7 cellular contexts compared by ENCODE assay signal in genomic region chr15:23035964-23036566, GRCh38. TPM values are rescaled to one million over a fixed set of nuclear protein-coding genes. Genes with fewer than 3 reads are reported as not detected.
DNase-seq lines count a peak whose midpoint lies in the region; ATAC-seq, FAIRE-seq and TF ChIP-seq lines count a peak whose summit lies in the region.

No MANE protein-coding gene starts in this region.

- TF ChIP-seq POLR2A in GM12878 (IDR thresholded peaks at IDR 0.05; ENCODE audit: low read depth, low read length), result no peak

- no peaks in the 10 kb centered on the region for H3K9me2 ChIP-seq in DOHH2 (replicated peaks; ENCODE audit: control insufficient read depth, low read length)

- TF ChIP-seq CTCF in DOHH2 (IDR thresholded peaks at IDR 0.05; ENCODE audit: low read depth, low read length, poor library complexity, severe bottlenecking) (peak; percentile 87), GM12878 (IDR thresholded peaks at IDR 0.05 in 2 of 3, conservative IDR thresholded peaks at IDR 0.05 in 1 of 3; ENCODE audit: control insufficient read depth in 2 of 3, extremely low read depth in 1 of 3, insufficient read depth in 1 of 3, low read depth in 3 of 3, low read length in 3 of 3) (peak; percentile 74 to 93 (median 86)), kidney epithelial cell (IDR thresholded peaks at IDR 0.05; ENCODE audit: insufficient read depth, low read length, poor library complexity, severe bottlenecking) (peak; percentile 88)

- H3F3A ChIP-seq in DOHH2 (ENCODE audit: control insufficient read depth, insufficient read depth), result no peaks in the 10 kb centered on the region

- peaks cover 42% of the 10 kb centered on the region for H3K79me2 ChIP-seq in DOHH2 (ENCODE audit: control insufficient read depth, low read length)
- H3K79me2 ChIP-seq in GM12878 (ENCODE audit: control insufficient read depth, insufficient read depth, low read length), result peaks cover 2% of the 10 kb centered on the region

- intact Hi-C loops in GM12878 (cut with micrococcal nuclease; ENCODE audit: unreplicated experiment), result loop anchor here (10.0 kb wide), 1 partner anchor 429 kb away; no protein-coding TSS in a partner anchor
- intact Hi-C loops in aorta (cut with DNase I), result loop anchor here (5.0 to 10.0 kb wide), 5 partner anchors 51 to 431 kb away; partner anchors contain the start of genes CYFIP1 (in 2 of the 2) and NIPA1 (in 1 of the 2)

- SMC1A ChIA-PET in GM12878 (lab: Charles Lee; ENCODE audit: uncharacterized antibody, unreplicated experiment), result interaction anchor here (0.8 to 2.1 kb wide), 4 partner anchors 9 to 42 kb away, joined by 3 to 5 read pairs (median 4); no protein-coding TSS in a partner anchor

- peak; percentile 46 for TF ChIP-seq RAD21 in GM12878 (IDR thresholded peaks at IDR 0.05; ENCODE audit: insufficient read depth, low read depth, low read length)

- CTCF ChIA-PET in GM12878 (lab: Yijun Ruan, JAX), result interaction anchor here (0.6 to 2.4 kb wide), 17 partner anchors 8 to 199 kb away, joined by 3 to 21 read pairs (median 6); no protein-coding TSS in a partner anchor

- H2AFZ ChIP-seq in GM12878 (ENCODE audit: control insufficient read depth, low read depth, low read length), result no peak overlapping the region; the same call in 1 of the 2 replicates

- RAD21 ChIA-PET in GM12878 (lab: Charles Lee; ENCODE audit: unreplicated experiment), result interaction anchor here (1.0 kb wide), 2 partner anchors 55 to 431 kb away, joined by 3 to 4 read pairs; partner anchors contain the start of gene CYFIP1

- H4K20me1 ChIP-seq in DOHH2 (ENCODE audit: control insufficient read depth, insufficient read depth, low read depth, low read length), result peaks cover 4% of the 10 kb centered on the region; the same call in 1 of the 2 replicates
- H4K20me1 ChIP-seq in GM12878 (ENCODE audit: control insufficient read depth, insufficient read depth), result no peaks in the 10 kb centered on the region

- H3K27ac ChIP-seq in DOHH2 (ENCODE audit: low read depth, low read length), result no peak overlapping the region
- H3K27ac ChIP-seq in GM12878 (ENCODE audit: control insufficient read depth, insufficient read depth), result no peak overlapping the region
- no peak overlapping the region for H3K27ac ChIP-seq in aorta (ENCODE audit: low read depth in 1 of 2, low read length in 2 of 2)

- in situ Hi-C loops in GM12878 (cut with MboI), result no loop called here

- no peak overlapping the region for H3K9ac ChIP-seq in GM12878 (ENCODE audit: control insufficient read depth, insufficient read depth, low read length)

- ATAC-seq in GM12878 (peak; percentile 48), aorta (ENCODE audit: low FRiP score) (no peak)

- FAIRE-seq in GM12878 (lab: Jason Lieb, UNC), result no peak

- 23% methylated on average over 5 of the region's 5 CpGs for WGBS in GM12878 (ENCODE audit: insufficient coverage, insufficient replicate concordance, low lambda C conversion rate, missing lambda C conversion rate)
- 45 to 53% methylated on average over 5 of the region's 5 CpGs for WGBS in aorta, 2 donors

- H3K36me3 ChIP-seq in DOHH2 (ENCODE audit: control insufficient read depth, low read length) (peaks cover 55% of the 10 kb centered on the region), GM12878 (ENCODE audit: control insufficient read depth in 2 of 2, insufficient read depth in 2 of 2, low read length in 1 of 2) (peaks cover 5 to 11% of the 10 kb centered on the region in 2 experiments; a peak in 3 of 4 replicates), kidney epithelial cell (ENCODE audit: control insufficient read depth, insufficient read depth, low read length) (peaks cover 3% of the 10 kb centered on the region), aorta (ENCODE audit: control insufficient read depth in 1 of 2, insufficient read depth in 2 of 2, low read length in 1 of 2) (peaks cover 2 to 4% of the 10 kb centered on the region in 2 donors)

- TF ChIP-seq EP300 in GM12878 (IDR thresholded peaks at IDR 0.05; ENCODE audit: borderline replicate concordance in 1 of 2, control insufficient read depth in 1 of 2, low read depth in 2 of 2, low read length in 2 of 2), result no peak

- H3K4me1 ChIP-seq in DOHH2 (ENCODE audit: control insufficient read depth, low read length) (peaks cover 30% of the 10 kb centered on the region), GM12878 (ENCODE audit: control insufficient read depth, insufficient read depth, low read length) (peaks cover 7% of the 10 kb centered on the region), aorta (ENCODE audit: control insufficient read depth in 1 of 2, insufficient read depth in 2 of 2, low read length in 2 of 2) (no peaks in the 10 kb centered on the region)

- H3K9me3 ChIP-seq in DOHH2 (ENCODE audit: control insufficient read depth, insufficient read depth, low read length), result no peaks in the 10 kb centered on the region
- no peaks in the 10 kb centered on the region for H3K9me3 ChIP-seq in GM12878 (replicated peaks; ENCODE audit: control insufficient read depth, insufficient read depth, low read length)
- no peaks in the 10 kb centered on the region for H3K9me3 ChIP-seq in aorta (ENCODE audit: control insufficient read depth, low read length)

- POLR2A ChIA-PET in GM12878 (lab: Charles Lee), result no interaction called here

- no peak overlapping the region for H3K4me2 ChIP-seq in DOHH2 (ENCODE audit: low read length)
- no peak overlapping the region; the same call in 1 of the 2 replicates for H3K4me2 ChIP-seq in GM12878 (ENCODE audit: control insufficient read depth, insufficient read depth)

- BruUV-seq in GM12878 (replicated peaks; lab: Mats Ljungman, UMichigan), result no TSS peak

- DNase-seq in HCEC 1CT, result peak; percentile 48
- peak; percentile 63 for DNase-seq in SK-N-DZ (ENCODE audit: low spot score)
- no peak for DNase-seq in GM12878 (ENCODE audit: low read depth, low spot score)
- DNase-seq in kidney epithelial cell (ENCODE audit: low read depth), result no peak
- peak; percentile 19 for DNase-seq in stimulated activated CD8-positive, alpha-beta memory T cell treated with anti-CD3 and anti-CD28 coated beads, Interleukin-4, amount 100 ng/mL, for 24 hours (ENCODE audit: low read depth)
- no peak for DNase-seq in aorta

- H3K4me3 ChIP-seq in DOHH2 (ENCODE audit: low read length), result no peak overlapping the region
- no peak overlapping the region for H3K4me3 ChIP-seq in GM12878
- H3K4me3 ChIP-seq in kidney epithelial cell (ENCODE audit: low read depth, low read length), result no peak overlapping the region
- H3K4me3 ChIP-seq in aorta (ENCODE audit: low read length in 2 of 2), result no peak overlapping the region

- H3K27me3 ChIP-seq in DOHH2 (ENCODE audit: control insufficient read depth, low read length) (no peaks in the 10 kb centered on the region), GM12878 (replicated peaks in 1 of 2; ENCODE audit: control insufficient read depth in 2 of 2, insufficient read depth in 2 of 2, low read length in 1 of 2) (no peaks in the 10 kb centered on the region), kidney epithelial cell (ENCODE audit: control insufficient read depth, insufficient read depth, low read length) (no peaks in the 10 kb centered on the region), aorta (ENCODE audit: control insufficient read depth in 1 of 2, insufficient read depth in 2 of 2, low read length in 1 of 2) (no peaks in the 10 kb centered on the region)

TF ChIP-seq in GM12878, 131 proteins besides CTCF, POLR2A, EP300 and RAD21 (continues in another document):
- TF ChIP-seq EZH2 (IDR thresholded peaks at IDR 0.05; ENCODE audit: borderline replicate concordance, control insufficient read depth, low read depth, low read length), result no peak

RNA-seq across cellular contexts. Expression of gene TUBGCP5, which starts 3.3 kb away (rescaled TPM):
- polyA plus RNA-seq in SK-N-DZ (2014; cell fraction: cytosol; rRNA removed), result 26.8 and 34.1 TPM in 2 replicates
- polyA plus RNA-seq in SK-N-DZ (2014; cell fraction: nucleus; rRNA removed), result 37.2 and 38.8 TPM in 2 replicates
- total RNA-seq in GM12878 (2013; cell fraction: nucleolus; rRNA removed), result 41.8 and 42.9 TPM in 2 replicates
- total RNA-seq in GM12878 (2014; rRNA removed) (20.6 and 22.0 TPM in 2 replicates), GM12878 (2014; rRNA removed; fragmentation: Illumina TruSeq; extraction: Trizol) (26.3 and 29.2 TPM in 2 replicates), GM12878 (2021) (13.5 and 17.2 TPM in 2 replicates), kidney epithelial cell (12.1 and 16.2 TPM in 2 replicates), aorta (10 to 100 TPM; 13.7 to 19.8 TPM)
- polyA plus RNA-seq in GM12878 (2011; ENCODE audit: low read depth), result 5.9 TPM
- polyA plus RNA-seq in GM12878 (2011; rRNA removed) (16.9 and 23.2 TPM in 2 replicates), GM12878 (2014; fragmentation: Illumina TruSeq; extraction: Trizol) (23.7 and 27.4 TPM in 2 replicates), GM12878 (2014; fragmentation: Nextera tagmentation; extraction: Ambion mirVana) (1 to 10 TPM; 6.4 to 7.6 TPM), GM12878 (2014; rRNA removed) (18.6 and 21.0 TPM in 2 replicates), GM12878 (2016; fragmentation: Nextera tagmentation; extraction: Ambion mirVana) (10 to 100 TPM; 20.1 to 20.2 TPM), aorta (10 to 100 TPM in 1 of 2 donors, 1 to 10 TPM in 1; 2.6 to 13.5 TPM)
- 8.8 and 9.8 TPM in 2 replicates for polyA plus RNA-seq in GM12878 (2011; cell fraction: cytosol; rRNA removed)
- 15.4 and 21.9 TPM in 2 replicates for polyA plus RNA-seq in GM12878 (2011; cell fraction: nucleus; rRNA removed)
- polyA plus RNA-seq in GM12878 (2012), result 6.6 and 8.5 TPM in 2 replicates
- 13.3 and 14.7 TPM in 2 replicates for polyA minus RNA-seq in GM12878 (2011; rRNA and poly(A)+ RNA removed)
- polyA minus RNA-seq in GM12878 (2011; cell fraction: cytosol; rRNA and poly(A)+ RNA removed), result 3.5 and 6.7 TPM in 2 replicates
- 9.9 and 16.6 TPM in 2 replicates for polyA minus RNA-seq in GM12878 (2011; cell fraction: nucleus; rRNA and poly(A)+ RNA removed)

RNA-seq across cellular contexts. Expression of gene CYFIP1, which starts 55.9 kb away (rescaled TPM):
- 70.3 and 81.9 TPM in 2 replicates for polyA plus RNA-seq in SK-N-DZ (2014; cell fraction: cytosol; rRNA removed)
- polyA plus RNA-seq in SK-N-DZ (2014; cell fraction: nucleus; rRNA removed), result 67.9 and 92.8 TPM in 2 replicates
- total RNA-seq in GM12878 (2013; cell fraction: nucleolus; rRNA removed), result 122 and 123 TPM in 2 replicates
- total RNA-seq in GM12878 (2014; rRNA removed), result 34.4 and 36.4 TPM in 2 replicates
- 22.0 and 25.7 TPM in 2 replicates for total RNA-seq in GM12878 (2014; rRNA removed; fragmentation: Illumina TruSeq; extraction: Trizol)
- total RNA-seq in GM12878 (2021), result 43.7 and 51.3 TPM in 2 replicates
- polyA plus RNA-seq in GM12878 (2011; ENCODE audit: low read depth), result 16.4 TPM
- 38.8 and 46.2 TPM in 2 replicates for polyA plus RNA-seq in GM12878 (2011; rRNA removed)
- 48.3 and 55.8 TPM in 2 replicates for polyA plus RNA-seq in GM12878 (2011; cell fraction: cytosol; rRNA removed)
- polyA plus RNA-seq in GM12878 (2011; cell fraction: nucleus; rRNA removed), result 64.5 and 71.0 TPM in 2 replicates
- 21.1 and 29.0 TPM in 2 replicates for polyA plus RNA-seq in GM12878 (2012)
- polyA plus RNA-seq in GM12878 (2014; fragmentation: Illumina TruSeq; extraction: Trizol), result 16.9 and 22.7 TPM in 2 replicates
- polyA plus RNA-seq in GM12878 (2014; fragmentation: Nextera tagmentation; extraction: Ambion mirVana), result 1 to 10 TPM; 3.5 to 5.7 TPM
- 25.6 and 25.9 TPM in 2 replicates for polyA plus RNA-seq in GM12878 (2014; rRNA removed)
- 10 to 100 TPM; 30.7 to 33.4 TPM for polyA plus RNA-seq in GM12878 (2016; fragmentation: Nextera tagmentation; extraction: Ambion mirVana)
- 78.5 and 79.4 TPM in 2 replicates for polyA minus RNA-seq in GM12878 (2011; rRNA and poly(A)+ RNA removed)
- 14.1 and 19.8 TPM in 2 replicates for polyA minus RNA-seq in GM12878 (2011; cell fraction: cytosol; rRNA and poly(A)+ RNA removed)
- polyA minus RNA-seq in GM12878 (2011; cell fraction: nucleus; rRNA and poly(A)+ RNA removed), result 22.1 and 35.2 TPM in 2 replicates
- 110 and 120 TPM in 2 replicates for total RNA-seq in kidney epithelial cell
- 100 to 1,000 TPM; 160 to 172 TPM for total RNA-seq in aorta
- 10 to 100 TPM; 46.5 to 48.1 TPM for polyA plus RNA-seq in aorta

Comparison
In these comparisons a context has a peak if more than half of its experiments do, and no peak if none do; other contexts are left out.
1. DNase-seq: peak in HCEC 1CT (single experiment), SK-N-DZ (single experiment) and stimulated activated CD8-positive, alpha-beta memory T cell treated with anti-CD3 and anti-CD28 coated beads, Interleukin-4, amount 100 ng/mL, for 24 hours (single experiment); none in GM12878 (single experiment), kidney epithelial cell (single experiment) and aorta (0 of 2).
2. Peak in every context shown above with its lines, with median percentiles within 50 percentile points of each other: CTCF ChIP-seq.